Comparison of ENCODE assay signal across 9 cellular contexts in genomic region chr11:126465573-126466287, GRCh38.
A peak's percentile ranks its signal among the peaks of the same experiment; 100 is the strongest.
DNase-seq lines count a peak whose midpoint lies in the region; ATAC-seq and TF ChIP-seq lines count a peak whose summit lies in the region.
"Had no signal": no experiment of that assay in that cellular context is flagged by ENCODE, and none has a peak within 500 bp of the region (broad histone marks: within the 10 kb centered on the region; RNA-seq: fewer than 3 reads in every experiment).

No MANE protein-coding gene starts in this region.

- no peak overlapping the region; the same call in 1 of the 2 replicates for H3K4me3 ChIP-seq in GM12864 (ENCODE audit: low read depth, low read length)
- H3K4me3 ChIP-seq: body of pancreas had no signal

- no peak overlapping the region for H3K27ac Mint-ChIP-seq in T-helper 17 cell
- peak overlapping the region in 7 of 10 donors; percentile 37 to 85 (median 64) for H3K27ac Mint-ChIP-seq in naive thymus-derived CD8-positive, alpha-beta T cell

- peaks cover 5% of the 10 kb centered on the region for H3K4me1 Mint-ChIP-seq in T-helper 17 cell
- H3K4me1 Mint-ChIP-seq in naive thymus-derived CD8-positive, alpha-beta T cell = peaks cover 5 to 30% (median 25%) of the 10 kb centered on the region in 4 donors

- peak; percentile 76 for ATAC-seq in GM21367 (IDR thresholded peaks at IDR 0.05; ENCODE audit: unreplicated experiment)
- ATAC-seq in HG03558 (IDR thresholded peaks at IDR 0.05; ENCODE audit: extremely low read depth, unreplicated experiment) = peak; percentile 42
- peak; percentile 30 for ATAC-seq in T-helper 17 cell
- peak; percentile 33 to 40 for ATAC-seq in naive thymus-derived CD8-positive, alpha-beta T cell
- ATAC-seq: body of pancreas had no signal

- no peaks in the 10 kb centered on the region for H3K9me3 ChIP-seq in T-helper 17 cell (ENCODE audit: control insufficient read depth, low read length, poor library complexity, severe bottlenecking)
- H3K9me3 ChIP-seq: body of pancreas had no signal

- peaks cover 0 to 2% (median 0%) of the 10 kb centered on the region in 9 donors for H3K9me3 Mint-ChIP-seq in naive thymus-derived CD8-positive, alpha-beta T cell

- H3K27me3 Mint-ChIP-seq in T-helper 17 cell = peaks cover 23% of the 10 kb centered on the region
- H3K27me3 Mint-ChIP-seq in naive thymus-derived CD8-positive, alpha-beta T cell = peaks cover 0 to 3% (median 0%) of the 10 kb centered on the region in 5 donors

- H3K36me3 Mint-ChIP-seq in T-helper 17 cell (ENCODE audit: low read depth) = no peaks in the 10 kb centered on the region
- no peaks in the 10 kb centered on the region for H3K36me3 Mint-ChIP-seq in naive thymus-derived CD8-positive, alpha-beta T cell

- DNase-seq in GM12864 (ENCODE audit: low read depth) (peak; percentile 46), T-helper 17 cell (no peak), glomerular visceral epithelial cell (ENCODE audit: extremely low spot score) (no peak), NCI-H128 (lab: John Stamatoyannopoulos, UW; ENCODE audit: unreplicated experiment) (no peak), Ammon's horn (ENCODE audit: low spot score) (no peak)
- DNase-seq in naive thymus-derived CD8-positive, alpha-beta T cell = peak in 2 of 10 donors; percentile 8 to 9

- peak overlapping the region; percentile 25 for H3K4me3 Mint-ChIP-seq in T-helper 17 cell
- H3K4me3 Mint-ChIP-seq in naive thymus-derived CD8-positive, alpha-beta T cell = peak overlapping the region in 9 of 10 donors; percentile 31 to 62 (median 51)

- POLR2A ChIA-PET in naive thymus-derived CD8-positive, alpha-beta T cell (lab: Charles Lee) = interaction anchor here (0.5 kb wide), 1 partner anchor 123 kb away, joined by 3 read pairs; no protein-coding TSS in a partner anchor

- TF ChIP-seq CTCF in GM12864 (IDR thresholded peaks at IDR 0.05; ENCODE audit: low read depth, low read length, missing control alignments) = no peak
